1 cellular context compared by ENCODE assay signal in the genomic region with DNA sequence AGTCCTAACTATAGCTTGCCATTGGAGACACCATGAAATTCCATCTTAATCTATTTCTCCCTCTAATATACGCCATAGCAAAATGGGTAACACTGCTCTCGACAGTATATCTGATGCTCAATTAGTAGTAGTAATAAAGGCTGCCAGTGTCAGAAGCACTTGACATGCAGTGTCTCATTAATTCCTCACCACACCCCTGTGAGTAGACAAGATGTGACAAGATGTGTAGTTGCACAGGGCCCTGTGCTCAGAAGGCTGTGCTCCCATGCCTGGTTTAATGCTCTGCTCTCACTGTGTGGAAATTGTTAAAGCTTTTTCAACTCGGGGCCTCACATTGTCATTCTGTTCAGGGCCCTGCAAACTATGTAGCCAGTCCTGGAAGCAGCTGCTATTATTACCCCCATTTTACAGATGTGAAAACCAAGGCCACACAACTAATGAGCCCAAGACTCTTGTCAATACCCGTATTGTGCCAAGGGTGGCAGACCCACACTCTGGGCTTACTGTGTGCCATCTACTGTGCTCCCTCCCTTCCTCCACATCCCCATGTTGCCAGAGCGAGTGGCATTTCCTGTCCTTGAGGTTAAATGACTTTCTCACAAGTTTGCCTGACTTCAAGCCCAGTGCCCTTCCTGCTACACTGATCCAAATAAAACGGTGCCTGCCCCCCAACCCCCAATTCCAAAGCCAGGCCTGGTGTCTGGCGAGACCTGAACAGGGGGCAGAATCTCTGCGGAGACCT.
TF ChIP-seq lines count a peak whose summit lies in the region.

No MANE protein-coding gene starts in this region.

TF ChIP-seq in HepG2, 621 proteins besides CTCF, POLR2A, EP300 and RAD21 (continued from another document):
- TF ChIP-seq, protein P1, sequence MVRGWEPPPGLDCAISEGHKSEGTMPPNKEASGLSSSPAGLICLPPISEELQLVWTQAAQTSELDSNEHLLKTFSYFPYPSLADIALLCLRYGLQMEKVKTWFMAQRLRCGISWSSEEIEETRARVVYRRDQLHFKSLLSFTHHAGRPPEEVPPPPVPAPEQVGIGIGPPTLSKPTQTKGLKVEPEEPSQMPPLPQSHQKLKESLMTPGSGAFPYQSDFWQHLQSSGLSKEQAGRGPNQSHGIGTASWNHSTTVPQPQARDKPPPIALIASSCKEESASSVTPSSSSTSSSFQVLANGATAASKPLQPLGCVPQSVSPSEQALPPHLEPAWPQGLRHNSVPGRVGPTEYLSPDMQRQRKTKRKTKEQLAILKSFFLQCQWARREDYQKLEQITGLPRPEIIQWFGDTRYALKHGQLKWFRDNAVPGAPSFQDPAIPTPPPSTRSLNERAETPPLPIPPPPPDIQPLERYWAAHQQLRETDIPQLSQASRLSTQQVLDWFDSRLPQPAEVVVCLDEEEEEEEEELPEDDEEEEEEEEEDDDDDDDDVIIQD (CRISPR knock-in tag; IDR thresholded peaks at IDR 0.05; ENCODE audit: low read depth) = no peak
- TF ChIP-seq, protein P2, sequence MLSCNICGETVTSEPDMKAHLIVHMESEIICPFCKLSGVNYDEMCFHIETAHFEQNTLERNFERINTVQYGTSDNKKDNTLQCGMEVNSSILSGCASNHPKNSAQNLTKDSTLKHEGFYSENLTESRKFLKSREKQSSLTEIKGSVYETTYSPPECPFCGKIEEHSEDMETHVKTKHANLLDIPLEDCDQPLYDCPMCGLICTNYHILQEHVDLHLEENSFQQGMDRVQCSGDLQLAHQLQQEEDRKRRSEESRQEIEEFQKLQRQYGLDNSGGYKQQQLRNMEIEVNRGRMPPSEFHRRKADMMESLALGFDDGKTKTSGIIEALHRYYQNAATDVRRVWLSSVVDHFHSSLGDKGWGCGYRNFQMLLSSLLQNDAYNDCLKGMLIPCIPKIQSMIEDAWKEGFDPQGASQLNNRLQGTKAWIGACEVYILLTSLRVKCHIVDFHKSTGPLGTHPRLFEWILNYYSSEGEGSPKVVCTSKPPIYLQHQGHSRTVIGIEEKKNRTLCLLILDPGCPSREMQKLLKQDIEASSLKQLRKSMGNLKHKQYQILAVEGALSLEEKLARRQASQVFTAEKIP (CRISPR knock-in tag; IDR thresholded peaks at IDR 0.05; ENCODE audit: borderline replicate concordance) = no peak
- TF ChIP-seq ARID2 (CRISPR knock-in tag; IDR thresholded peaks at IDR 0.05; ENCODE audit: borderline replicate concordance) (no peak), ZNF235 (CRISPR knock-in tag; IDR thresholded peaks at IDR 0.05; ENCODE audit: borderline replicate concordance) (no peak), KMT2B (CRISPR knock-in tag; IDR thresholded peaks at IDR 0.05) (no peak), ERF (CRISPR knock-in tag; IDR thresholded peaks at IDR 0.05) (no peak), ZNF746 (CRISPR knock-in tag; IDR thresholded peaks at IDR 0.05) (no peak), TBP (CRISPR knock-in tag; IDR thresholded peaks at IDR 0.05) (no peak), NR2F6 (IDR thresholded peaks at IDR 0.05) (no peak), NR2F6 (CRISPR knock-in tag; IDR thresholded peaks at IDR 0.05) (no peak)
- TF ChIP-seq, protein P3, sequence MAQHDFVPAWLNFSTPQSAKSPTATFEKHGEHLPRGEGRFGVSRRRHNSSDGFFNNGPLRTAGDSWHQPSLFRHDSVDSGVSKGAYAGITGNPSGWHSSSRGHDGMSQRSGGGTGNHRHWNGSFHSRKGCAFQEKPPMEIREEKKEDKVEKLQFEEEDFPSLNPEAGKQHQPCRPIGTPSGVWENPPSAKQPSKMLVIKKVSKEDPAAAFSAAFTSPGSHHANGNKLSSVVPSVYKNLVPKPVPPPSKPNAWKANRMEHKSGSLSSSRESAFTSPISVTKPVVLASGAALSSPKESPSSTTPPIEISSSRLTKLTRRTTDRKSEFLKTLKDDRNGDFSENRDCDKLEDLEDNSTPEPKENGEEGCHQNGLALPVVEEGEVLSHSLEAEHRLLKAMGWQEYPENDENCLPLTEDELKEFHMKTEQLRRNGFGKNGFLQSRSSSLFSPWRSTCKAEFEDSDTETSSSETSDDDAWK (CRISPR knock-in tag; IDR thresholded peaks at IDR 0.05) = no peak
- TF ChIP-seq, protein P4, sequence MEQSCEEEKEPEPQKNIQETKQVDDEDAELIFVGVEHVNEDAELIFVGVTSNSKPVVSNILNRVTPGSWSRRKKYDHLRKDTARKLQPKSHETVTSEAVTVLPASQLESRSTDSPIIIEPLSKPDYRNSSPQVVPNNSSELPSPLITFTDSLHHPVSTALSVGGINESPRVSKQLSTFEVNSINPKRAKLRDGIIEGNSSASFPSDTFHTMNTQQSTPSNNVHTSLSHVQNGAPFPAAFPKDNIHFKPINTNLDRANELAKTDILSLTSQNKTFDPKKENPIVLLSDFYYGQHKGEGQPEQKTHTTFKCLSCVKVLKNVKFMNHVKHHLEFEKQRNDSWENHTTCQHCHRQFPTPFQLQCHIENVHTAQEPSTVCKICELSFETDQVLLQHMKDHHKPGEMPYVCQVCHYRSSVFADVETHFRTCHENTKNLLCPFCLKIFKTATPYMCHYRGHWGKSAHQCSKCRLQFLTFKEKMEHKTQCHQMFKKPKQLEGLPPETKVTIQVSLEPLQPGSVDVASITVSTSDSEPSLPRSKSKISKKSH (CRISPR knock-in tag; IDR thresholded peaks at IDR 0.05; ENCODE audit: borderline replicate concordance) = no peak
- TF ChIP-seq, protein P5, sequence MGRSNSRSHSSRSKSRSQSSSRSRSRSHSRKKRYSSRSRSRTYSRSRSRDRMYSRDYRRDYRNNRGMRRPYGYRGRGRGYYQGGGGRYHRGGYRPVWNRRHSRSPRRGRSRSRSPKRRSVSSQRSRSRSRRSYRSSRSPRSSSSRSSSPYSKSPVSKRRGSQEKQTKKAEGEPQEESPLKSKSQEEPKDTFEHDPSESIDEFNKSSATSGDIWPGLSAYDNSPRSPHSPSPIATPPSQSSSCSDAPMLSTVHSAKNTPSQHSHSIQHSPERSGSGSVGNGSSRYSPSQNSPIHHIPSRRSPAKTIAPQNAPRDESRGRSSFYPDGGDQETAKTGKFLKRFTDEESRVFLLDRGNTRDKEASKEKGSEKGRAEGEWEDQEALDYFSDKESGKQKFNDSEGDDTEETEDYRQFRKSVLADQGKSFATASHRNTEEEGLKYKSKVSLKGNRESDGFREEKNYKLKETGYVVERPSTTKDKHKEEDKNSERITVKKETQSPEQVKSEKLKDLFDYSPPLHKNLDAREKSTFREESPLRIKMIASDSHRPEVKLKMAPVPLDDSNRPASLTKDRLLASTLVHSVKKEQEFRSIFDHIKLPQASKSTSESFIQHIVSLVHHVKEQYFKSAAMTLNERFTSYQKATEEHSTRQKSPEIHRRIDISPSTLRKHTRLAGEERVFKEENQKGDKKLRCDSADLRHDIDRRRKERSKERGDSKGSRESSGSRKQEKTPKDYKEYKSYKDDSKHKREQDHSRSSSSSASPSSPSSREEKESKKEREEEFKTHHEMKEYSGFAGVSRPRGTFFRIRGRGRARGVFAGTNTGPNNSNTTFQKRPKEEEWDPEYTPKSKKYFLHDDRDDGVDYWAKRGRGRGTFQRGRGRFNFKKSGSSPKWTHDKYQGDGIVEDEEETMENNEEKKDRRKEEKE (IDR thresholded peaks at IDR 0.05) = no peak
